Comparison of ENCODE assay signal across 1 cellular context in the genomic region with DNA sequence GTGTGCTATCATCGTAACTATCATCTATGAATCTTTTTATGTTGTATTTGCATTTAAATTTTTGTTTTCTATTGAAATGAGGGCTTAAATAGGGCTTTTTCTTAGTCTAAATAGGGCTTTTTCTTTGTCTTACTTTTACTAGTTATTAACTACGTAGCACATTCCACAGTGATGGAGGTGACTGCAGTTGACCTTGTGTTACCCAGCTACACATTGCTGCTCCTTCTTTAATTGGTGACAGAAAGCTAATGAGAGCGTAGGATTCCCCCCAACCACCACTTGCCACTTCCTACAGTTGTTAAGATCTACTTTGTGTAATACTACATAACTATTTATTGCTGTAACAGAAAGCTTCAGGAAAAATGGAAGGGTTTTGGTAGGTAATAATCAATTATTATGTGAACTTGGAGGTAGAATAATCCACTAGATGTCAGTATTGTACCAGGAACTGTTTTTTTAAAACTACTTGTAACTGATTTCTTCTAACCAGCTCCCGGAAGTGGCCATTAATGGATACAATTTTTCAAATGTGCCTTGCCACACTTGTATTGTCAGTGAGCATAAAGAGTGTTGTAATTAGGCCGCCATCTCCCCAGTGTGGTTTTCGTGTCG.
TF ChIP-seq lines count a peak whose summit lies in the region.

No MANE protein-coding gene starts in this region.

TF ChIP-seq in HCT116, 20 proteins besides CTCF, POLR2A, EP300 and RAD21 (continued from another document):
- TF ChIP-seq, protein P1, sequence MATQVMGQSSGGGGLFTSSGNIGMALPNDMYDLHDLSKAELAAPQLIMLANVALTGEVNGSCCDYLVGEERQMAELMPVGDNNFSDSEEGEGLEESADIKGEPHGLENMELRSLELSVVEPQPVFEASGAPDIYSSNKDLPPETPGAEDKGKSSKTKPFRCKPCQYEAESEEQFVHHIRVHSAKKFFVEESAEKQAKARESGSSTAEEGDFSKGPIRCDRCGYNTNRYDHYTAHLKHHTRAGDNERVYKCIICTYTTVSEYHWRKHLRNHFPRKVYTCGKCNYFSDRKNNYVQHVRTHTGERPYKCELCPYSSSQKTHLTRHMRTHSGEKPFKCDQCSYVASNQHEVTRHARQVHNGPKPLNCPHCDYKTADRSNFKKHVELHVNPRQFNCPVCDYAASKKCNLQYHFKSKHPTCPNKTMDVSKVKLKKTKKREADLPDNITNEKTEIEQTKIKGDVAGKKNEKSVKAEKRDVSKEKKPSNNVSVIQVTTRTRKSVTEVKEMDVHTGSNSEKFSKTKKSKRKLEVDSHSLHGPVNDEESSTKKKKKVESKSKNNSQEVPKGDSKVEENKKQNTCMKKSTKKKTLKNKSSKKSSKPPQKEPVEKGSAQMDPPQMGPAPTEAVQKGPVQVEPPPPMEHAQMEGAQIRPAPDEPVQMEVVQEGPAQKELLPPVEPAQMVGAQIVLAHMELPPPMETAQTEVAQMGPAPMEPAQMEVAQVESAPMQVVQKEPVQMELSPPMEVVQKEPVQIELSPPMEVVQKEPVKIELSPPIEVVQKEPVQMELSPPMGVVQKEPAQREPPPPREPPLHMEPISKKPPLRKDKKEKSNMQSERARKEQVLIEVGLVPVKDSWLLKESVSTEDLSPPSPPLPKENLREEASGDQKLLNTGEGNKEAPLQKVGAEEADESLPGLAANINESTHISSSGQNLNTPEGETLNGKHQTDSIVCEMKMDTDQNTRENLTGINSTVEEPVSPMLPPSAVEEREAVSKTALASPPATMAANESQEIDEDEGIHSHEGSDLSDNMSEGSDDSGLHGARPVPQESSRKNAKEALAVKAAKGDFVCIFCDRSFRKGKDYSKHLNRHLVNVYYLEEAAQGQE (IDR thresholded peaks at IDR 0.05; ENCODE audit: low read depth), result no peak
- TF ChIP-seq CBX3 (IDR thresholded peaks at IDR 0.05; ENCODE audit: low read depth), result no peak
- TF ChIP-seq EGR1 (IDR thresholded peaks at IDR 0.05; ENCODE audit: low read depth), result no peak
- TF ChIP-seq FOSL1 (IDR thresholded peaks at IDR 0.05; ENCODE audit: low read depth), result no peak
- TF ChIP-seq ATF3 (IDR thresholded peaks at IDR 0.05), result no peak
- TF ChIP-seq EZH2 (IDR thresholded peaks at IDR 0.05), result no peak
- no peak for TF ChIP-seq ELF1 (IDR thresholded peaks at IDR 0.05; ENCODE audit: borderline replicate concordance, low read depth)
- no peak for TF ChIP-seq JUND (IDR thresholded peaks at IDR 0.05)
- TF ChIP-seq EZH2phosphoT487 (IDR thresholded peaks at IDR 0.05; ENCODE audit: borderline replicate concordance), result no peak
- no peak for TF ChIP-seq SP1 (IDR thresholded peaks at IDR 0.05; ENCODE audit: low read depth)
- TF ChIP-seq YY1 (IDR thresholded peaks at IDR 0.05; ENCODE audit: extremely low read depth, insufficient replicate concordance, low read depth, low read length), result no peak
- no peak for TF ChIP-seq ZFX (IDR thresholded peaks at IDR 0.05)
- TF ChIP-seq, protein P2, sequence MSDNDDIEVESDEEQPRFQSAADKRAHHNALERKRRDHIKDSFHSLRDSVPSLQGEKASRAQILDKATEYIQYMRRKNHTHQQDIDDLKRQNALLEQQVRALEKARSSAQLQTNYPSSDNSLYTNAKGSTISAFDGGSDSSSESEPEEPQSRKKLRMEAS (IDR thresholded peaks at IDR 0.05), result no peak
- no peak for TF ChIP-seq SRF (IDR thresholded peaks at IDR 0.05; ENCODE audit: low read depth)
- no peak for TF ChIP-seq ZNF274 (IDR thresholded peaks at IDR 0.05; ENCODE audit: low read depth, low read length)
- TF ChIP-seq CEBPB (IDR thresholded peaks at IDR 0.05; ENCODE audit: low read depth), result no peak
- no peak for TF ChIP-seq POLR2AphosphoS5 (IDR thresholded peaks at IDR 0.05; ENCODE audit: low read depth, low read length)
